In the genomic region with DNA sequence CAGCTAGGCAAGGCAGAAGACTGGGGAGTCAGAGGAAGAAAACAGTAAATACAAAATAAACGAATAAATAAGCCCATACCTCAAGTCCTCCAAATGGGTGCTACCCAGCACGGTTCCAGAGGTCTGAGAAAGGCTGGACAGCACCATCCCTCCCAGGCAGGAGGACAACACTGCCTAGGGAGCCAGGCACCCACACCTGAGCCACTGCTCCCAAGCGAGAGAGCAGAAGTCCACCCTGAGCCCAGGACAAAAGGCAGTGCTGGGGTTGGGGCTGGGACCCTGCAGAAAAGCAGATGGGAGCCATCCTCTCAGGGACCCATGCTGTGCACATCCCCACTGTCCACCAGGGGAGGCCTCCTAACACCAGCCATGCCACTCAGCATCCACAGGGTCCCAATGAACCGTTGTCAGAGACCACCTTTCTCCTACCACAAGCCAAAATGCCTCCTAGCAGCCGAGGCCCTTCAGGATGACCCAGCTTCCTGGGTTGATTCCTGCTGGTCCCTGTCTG, we compare ENCODE assay signal across 21 cellular contexts. TPM values are rescaled to one million over a fixed set of nuclear protein-coding genes. Genes with fewer than 3 reads are reported as not detected.
"Had no signal": no experiment of that assay in that cellular context is flagged by ENCODE, and none has a peak within 500 bp of the region (broad histone marks: within the 10 kb centered on the region; RNA-seq: fewer than 3 reads in every experiment).

No MANE protein-coding gene starts in this region.

- H3K79me2 ChIP-seq: hepatocyte had no signal

- DNase-seq: cortex of kidney; dorsolateral prefrontal cortex; effector CD8-positive, alpha-beta T cell; kidney; left cardiac atrium; left ventricle myocardium superior; mucosa of descending colon; natural killer cell; pancreas; right lobe of liver; spleen; stimulated activated CD4-positive, alpha-beta T cell treated with anti-CD3 and anti-CD28 coated beads, Interleukin-15, amount 100 ng/mL, for 24 hours; stimulated activated CD4-positive, alpha-beta T cell treated with anti-CD3 and anti-CD28 coated beads, Interleukin-1b, Interleukin-23, amount 100 ng/mL, for 48 hours; stimulated activated CD4-positive, alpha-beta T cell treated with anti-CD3 and anti-CD28 coated beads, Interleukin-4, amount 100 ng/mL, for 24 hours; stimulated activated naive CD4-positive, alpha-beta T cell; thyroid gland; upper lobe of left lung had no signal

- H2AFZ ChIP-seq: hepatocyte had no signal

- H3K4me2 ChIP-seq: hepatocyte had no signal

- H3K36me3 ChIP-seq: pancreas, right lobe of liver, spleen, suprapubic skin, thyroid gland, upper lobe of left lung, vagina had no signal

- H3K4me3 ChIP-seq: dorsolateral prefrontal cortex, hepatocyte, mucosa of descending colon, pancreas, right lobe of liver, spleen, suprapubic skin, thyroid gland, upper lobe of left lung, vagina had no signal

- H3K27ac ChIP-seq: dorsolateral prefrontal cortex, hepatocyte, pancreas, right lobe of liver, spleen, suprapubic skin, thyroid gland, upper lobe of left lung, vagina had no signal

- H3K27me3 ChIP-seq: pancreas, right lobe of liver, thyroid gland, upper lobe of left lung, vagina had no signal

- ATAC-seq: esophagus mucosa, left cardiac atrium, left ventricle myocardium superior, mucosa of descending colon, natural killer cell, pancreas, right lobe of liver had no signal

- H3K9me3 ChIP-seq: mucosa of descending colon, pancreas, right lobe of liver, spleen, suprapubic skin, thyroid gland, upper lobe of left lung, vagina had no signal

- H3K4me1 ChIP-seq: pancreas, spleen, suprapubic skin, thyroid gland, upper lobe of left lung had no signal

RNA-seq across cellular contexts. Expression of a gene that starts 16.2 kb away (rescaled TPM):
- total RNA-seq: natural killer cell had no signal
